1 cellular context compared by ENCODE assay signal in genomic region chr10:42933454-42934340, GRCh38.
TF ChIP-seq lines count a peak whose summit lies in the region.

No MANE protein-coding gene starts in this region.

TF ChIP-seq in SK-N-SH, 30 proteins besides CTCF, POLR2A, EP300 and RAD21 (continued from another document):
- TF ChIP-seq, protein P1, sequence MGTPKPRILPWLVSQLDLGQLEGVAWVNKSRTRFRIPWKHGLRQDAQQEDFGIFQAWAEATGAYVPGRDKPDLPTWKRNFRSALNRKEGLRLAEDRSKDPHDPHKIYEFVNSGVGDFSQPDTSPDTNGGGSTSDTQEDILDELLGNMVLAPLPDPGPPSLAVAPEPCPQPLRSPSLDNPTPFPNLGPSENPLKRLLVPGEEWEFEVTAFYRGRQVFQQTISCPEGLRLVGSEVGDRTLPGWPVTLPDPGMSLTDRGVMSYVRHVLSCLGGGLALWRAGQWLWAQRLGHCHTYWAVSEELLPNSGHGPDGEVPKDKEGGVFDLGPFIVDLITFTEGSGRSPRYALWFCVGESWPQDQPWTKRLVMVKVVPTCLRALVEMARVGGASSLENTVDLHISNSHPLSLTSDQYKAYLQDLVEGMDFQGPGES (IDR thresholded peaks at IDR 0.05; ENCODE audit: low read depth, low read length), result no peak
- no peak for TF ChIP-seq TCF12 (IDR thresholded peaks at IDR 0.05)
